Comparison of ENCODE assay signal across 1 cellular context in the genomic region with DNA sequence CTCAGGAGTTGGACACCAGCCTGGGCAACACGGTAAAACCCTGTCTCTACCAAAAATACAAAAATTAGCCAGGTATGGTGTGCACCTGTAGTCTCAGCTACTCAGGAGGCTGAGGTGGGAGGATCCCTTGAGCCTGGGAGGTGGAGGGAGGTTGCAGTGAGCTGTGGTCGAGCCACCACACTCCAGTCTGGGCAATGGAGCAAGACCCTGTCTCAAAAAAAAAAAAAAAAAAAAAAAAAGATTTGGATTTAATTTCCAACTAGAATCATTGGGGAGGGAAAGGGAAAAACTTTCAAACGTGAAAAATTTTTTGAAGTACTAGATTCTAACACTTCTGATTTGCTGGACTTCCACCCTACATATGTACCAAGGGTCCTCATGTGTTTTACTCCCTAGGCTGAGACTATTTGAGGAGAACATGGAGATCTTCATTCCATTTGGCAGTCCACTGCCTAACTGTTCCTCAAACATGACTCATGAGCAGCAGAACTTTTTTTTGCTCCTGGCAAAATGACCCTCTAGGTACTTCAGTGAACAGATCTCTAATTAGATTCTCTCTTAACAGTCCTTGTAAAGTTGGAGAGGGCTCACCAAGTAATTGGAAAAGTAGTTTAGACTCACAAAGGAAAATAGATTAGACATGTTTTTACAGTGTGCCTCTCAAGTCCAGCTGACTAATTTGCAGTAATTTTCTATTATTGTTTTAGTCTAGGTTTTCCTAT.
TF ChIP-seq lines count a peak whose summit lies in the region.

No MANE protein-coding gene starts in this region.

TF ChIP-seq in K562, 482 proteins besides CTCF, POLR2A, EP300 and RAD21 (continued from another document):
- TF ChIP-seq, protein P1, sequence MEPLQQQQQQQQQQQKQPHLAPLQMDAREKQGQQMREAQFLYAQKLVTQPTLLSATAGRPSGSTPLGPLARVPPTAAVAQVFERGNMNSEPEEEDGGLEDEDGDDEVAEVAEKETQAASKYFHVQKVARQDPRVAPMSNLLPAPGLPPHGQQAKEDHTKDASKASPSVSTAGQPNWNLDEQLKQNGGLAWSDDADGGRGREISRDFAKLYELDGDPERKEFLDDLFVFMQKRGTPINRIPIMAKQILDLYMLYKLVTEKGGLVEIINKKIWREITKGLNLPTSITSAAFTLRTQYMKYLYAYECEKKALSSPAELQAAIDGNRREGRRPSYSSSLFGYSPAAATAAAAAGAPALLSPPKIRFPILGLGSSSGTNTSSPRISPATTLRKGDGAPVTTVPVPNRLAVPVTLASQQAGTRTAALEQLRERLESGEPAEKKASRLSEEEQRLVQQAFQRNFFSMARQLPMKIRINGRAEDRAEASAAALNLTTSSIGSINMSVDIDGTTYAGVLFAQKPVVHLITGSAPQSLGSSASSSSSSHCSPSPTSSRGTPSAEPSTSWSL (CRISPR knock-in tag; IDR thresholded peaks at IDR 0.05; ENCODE audit: borderline replicate concordance) = no peak
- TF ChIP-seq, protein P2, sequence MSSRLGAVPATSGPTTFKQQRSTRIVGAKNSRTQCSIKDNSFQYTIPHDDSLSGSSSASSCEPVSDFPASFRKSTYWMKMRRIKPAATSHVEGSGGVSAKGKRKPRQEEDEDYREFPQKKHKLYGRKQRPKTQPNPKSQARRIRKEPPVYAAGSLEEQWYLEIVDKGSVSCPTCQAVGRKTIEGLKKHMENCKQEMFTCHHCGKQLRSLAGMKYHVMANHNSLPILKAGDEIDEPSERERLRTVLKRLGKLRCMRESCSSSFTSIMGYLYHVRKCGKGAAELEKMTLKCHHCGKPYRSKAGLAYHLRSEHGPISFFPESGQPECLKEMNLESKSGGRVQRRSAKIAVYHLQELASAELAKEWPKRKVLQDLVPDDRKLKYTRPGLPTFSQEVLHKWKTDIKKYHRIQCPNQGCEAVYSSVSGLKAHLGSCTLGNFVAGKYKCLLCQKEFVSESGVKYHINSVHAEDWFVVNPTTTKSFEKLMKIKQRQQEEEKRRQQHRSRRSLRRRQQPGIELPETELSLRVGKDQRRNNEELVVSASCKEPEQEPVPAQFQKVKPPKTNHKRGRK (tag; IDR thresholded peaks at IDR 0.05) = peak; percentile 52; the same call in 1 of the 2 replicates
- TF ChIP-seq ZKSCAN8 (CRISPR knock-in tag; IDR thresholded peaks at IDR 0.05) (peak; percentile 60; the same call in 1 of the 2 replicates), TSC22D4 (tag; IDR thresholded peaks at IDR 0.05) (no peak), ZNF561 (CRISPR knock-in tag; conservative IDR thresholded peaks at IDR 0.05) (no peak), TBL1XR1 (IDR thresholded peaks at IDR 0.05; ENCODE audit: low read length in 2 of 2) (no peak)
- TF ChIP-seq, protein P3, sequence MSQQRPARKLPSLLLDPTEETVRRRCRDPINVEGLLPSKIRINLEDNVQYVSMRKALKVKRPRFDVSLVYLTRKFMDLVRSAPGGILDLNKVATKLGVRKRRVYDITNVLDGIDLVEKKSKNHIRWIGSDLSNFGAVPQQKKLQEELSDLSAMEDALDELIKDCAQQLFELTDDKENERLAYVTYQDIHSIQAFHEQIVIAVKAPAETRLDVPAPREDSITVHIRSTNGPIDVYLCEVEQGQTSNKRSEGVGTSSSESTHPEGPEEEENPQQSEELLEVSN (IDR thresholded peaks at IDR 0.05; ENCODE audit: borderline replicate concordance in 1 of 2, extremely low read depth in 1 of 2, insufficient read depth in 1 of 2, insufficient read length in 1 of 2, low read depth in 1 of 2, low read length in 1 of 2, poor library complexity in 1 of 2, severe bottlenecking in 1 of 2) = no peak
